Comparison of ENCODE assay signal across 8 cellular contexts in genomic region chrX:103918584-103919335, GRCh38. TPM values are rescaled to one million over a fixed set of nuclear protein-coding genes. Genes with fewer than 3 reads are reported as not detected.
A peak's percentile ranks its signal among the peaks of the same experiment; 100 is the strongest.
DNase-seq lines count a peak whose midpoint lies in the region; ATAC-seq and TF ChIP-seq lines count a peak whose summit lies in the region.

No MANE protein-coding gene starts in this region.

- 37% methylated on average over 7 of the region's 65 CpGs; no CpG with 5 or more reads in 1 of the 2 donors for WGBS in gastroesophageal sphincter (ENCODE audit: low coverage in 1 of 2), 2 donors
- 0 to 5% methylated on average over 6 to 7 of the region's 65 CpGs for WGBS in thyroid gland, 2 donors

- no peak for TF ChIP-seq EP300 in gastroesophageal sphincter (IDR thresholded peaks at IDR 0.05)

- H3K36me3 ChIP-seq in gastroesophageal sphincter (no peaks in the 10 kb centered on the region), thyroid gland (no peaks in the 10 kb centered on the region)

- peak; percentile 72 for ATAC-seq in GM21529 (IDR thresholded peaks at IDR 0.05; ENCODE audit: unreplicated experiment)
- peak; percentile 81 for ATAC-seq in gastroesophageal sphincter

- H3K4me1 ChIP-seq in gastroesophageal sphincter (peaks cover 0 to 9% (median 0%) of the 10 kb centered on the region in 3 donors), thyroid gland (no peaks in the 10 kb centered on the region)

- intact Hi-C loops in thyroid gland (cut with DNase I): no loop called here

- H3K9me3 ChIP-seq in gastroesophageal sphincter: no peaks in the 10 kb centered on the region
- no peaks in the 10 kb centered on the region for H3K9me3 ChIP-seq in thyroid gland

- TF ChIP-seq CTCF in gastroesophageal sphincter (IDR thresholded peaks at IDR 0.05) (no peak), thyroid gland (IDR thresholded peaks at IDR 0.05) (no peak)

- H3K27ac ChIP-seq in gastroesophageal sphincter (peak overlapping the region; percentile 83 to 87 (median 86)), thyroid gland (peak overlapping the region in 2 of 3 donors; percentile 52 to 56)

- H3K4me3 ChIP-seq in gastroesophageal sphincter (peak overlapping the region; percentile 61 to 64), thyroid gland (replicated peaks in 1 of 3) (peak overlapping the region in 2 of 3 donors; percentile 27)

- peak; percentile 77 for DNase-seq in EH (ENCODE audit: low read depth)
- peak; percentile 24 for DNase-seq in HuH-7.5 (ENCODE audit: low spot score)
- DNase-seq in RPMI8226: peak; percentile 61
- DNase-seq in activated naive CD4-positive, alpha-beta T cell (lab: John Stamatoyannopoulos, UW): peak; percentile 11 to 26 (median 21)
- DNase-seq in nucleus accumbens (lab: John Stamatoyannopoulos, UW): peak in 53 of 56 donors; percentile 0 to 64 (median 27)
- DNase-seq in thyroid gland: peak; percentile 28 to 38

- H3K27me3 ChIP-seq in gastroesophageal sphincter (no peaks in the 10 kb centered on the region), thyroid gland (no peaks in the 10 kb centered on the region)

- TF ChIP-seq POLR2A in gastroesophageal sphincter (IDR thresholded peaks at IDR 0.05) (no peak), thyroid gland (IDR thresholded peaks at IDR 0.05) (no peak)

RNA-seq across cellular contexts. Expression of gene TMSB15B, which starts 43.7 kb away (rescaled TPM):
- total RNA-seq in gastroesophageal sphincter (1 to 10 TPM in 3 of 4 donors, under 1 TPM in 1; 0.19 to 6.3 (median 1.3) TPM), thyroid gland (1 to 10 TPM in 2 of 4 donors, under 1 TPM in 2; 0.34 to 8.1 (median 1.2) TPM)

Comparison
In these comparisons a context has a peak if more than half of its experiments do, and no peak if none do; other contexts are left out.
1. Peak in every context shown above with its lines: DNase-seq, ATAC-seq, H3K4me3 ChIP-seq and H3K27ac ChIP-seq.
2. DNase-seq: peak in every context shown above with its lines; median percentile 77 in EH; 61 in RPMI8226; 33 in thyroid gland; 27 in nucleus accumbens; 24 in HuH-7.5; 21 in activated naive CD4-positive, alpha-beta T cell.